Comparison of ENCODE assay signal across 28 cellular contexts in the genomic region with DNA sequence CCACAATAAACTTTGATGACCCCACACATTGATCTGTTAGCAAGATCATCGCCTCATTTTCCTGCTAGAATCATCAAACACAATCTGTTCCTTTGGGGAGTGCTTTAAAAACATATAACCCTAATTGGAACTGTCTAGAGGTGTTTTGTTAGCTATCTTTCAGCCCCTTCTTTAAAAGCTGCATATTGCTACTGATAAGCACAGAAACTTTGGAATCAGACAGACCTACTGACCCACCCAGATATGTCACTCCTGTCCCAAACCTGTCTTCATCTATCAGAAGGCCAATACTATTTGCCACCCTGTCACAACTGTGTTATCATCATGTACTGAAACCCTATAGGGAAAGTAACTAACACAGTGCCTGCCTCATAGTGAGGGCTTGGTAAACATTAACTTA.
"Had no signal": no experiment of that assay in that cellular context is flagged by ENCODE, and none has a peak within 500 bp of the region (broad histone marks: within the 10 kb centered on the region; RNA-seq: fewer than 3 reads in every experiment).

No MANE protein-coding gene starts in this region.

- H3K27ac ChIP-seq: colonic mucosa, coronary artery, dorsolateral prefrontal cortex, epithelial cell of prostate, esophagus squamous epithelium, foreskin keratinocyte, gastrocnemius medialis, gastroesophageal sphincter, heart left ventricle, heart right ventricle, hepatocyte had no signal

- H3K4me1 ChIP-seq: colonic mucosa, esophagus squamous epithelium, foreskin keratinocyte, gastrocnemius medialis, gastroesophageal sphincter, heart left ventricle, heart right ventricle had no signal

- ATAC-seq: effector memory CD8-positive, alpha-beta T cell; esophagus mucosa; foreskin keratinocyte; gastrocnemius medialis; gastroesophageal sphincter; heart left ventricle; heart right ventricle had no signal

- H3K4me3 ChIP-seq: colonic mucosa, coronary artery, dorsolateral prefrontal cortex, esophagus squamous epithelium, gastrocnemius medialis, gastroesophageal sphincter, heart left ventricle, heart right ventricle, hepatocyte had no signal

- H2AFZ ChIP-seq: hepatocyte had no signal

- H3K9me3 ChIP-seq: colonic mucosa, esophagus squamous epithelium, gastrocnemius medialis, gastroesophageal sphincter, heart left ventricle, heart right ventricle had no signal

- DNase-seq: colonic mucosa; cortex of kidney; dermis blood vessel endothelial cell; dorsolateral prefrontal cortex; effector CD4-positive, alpha-beta T cell; effector CD8-positive, alpha-beta T cell; effector memory CD4-positive, alpha-beta T cell; effector memory CD8-positive, alpha-beta T cell; endodermal cell; esophagus squamous epithelium; foreskin fibroblast; foreskin keratinocyte; foreskin melanocyte; gastrocnemius medialis; glutamatergic neuron; head of caudate nucleus; heart left ventricle; heart right ventricle had no signal

- H3K4me2 ChIP-seq: hepatocyte had no signal

- H3K79me2 ChIP-seq: hepatocyte had no signal

- H3K4me3 Mint-ChIP-seq: dendritic cell treated with granulocyte-macrophage colony-stimulating factor and Interleukin-4, amounts not matched to agents 40 ng/mL and 50 ng/mL, for 4 days; effector memory CD8-positive, alpha-beta T cell; endodermal cell had no signal

- H3K9me3 Mint-ChIP-seq: dendritic cell treated with granulocyte-macrophage colony-stimulating factor and Interleukin-4, amounts not matched to agents 40 ng/mL and 50 ng/mL, for 4 days; effector memory CD8-positive, alpha-beta T cell; endodermal cell had no signal

- H3K27me3 ChIP-seq: colonic mucosa, dorsolateral prefrontal cortex, esophagus squamous epithelium, foreskin keratinocyte, gastrocnemius medialis, gastroesophageal sphincter, heart left ventricle, heart right ventricle, hepatocyte had no signal

- FAIRE-seq: colon, endometrium, endothelial cell of umbilical vein, frontal cortex had no signal

- H3K36me3 ChIP-seq: colonic mucosa, esophagus squamous epithelium, gastrocnemius medialis, gastroesophageal sphincter, heart left ventricle, heart right ventricle had no signal
